Comparison of ENCODE assay signal across 14 cellular contexts in genomic region chr18:36729197-36729596, GRCh38.
"Had no signal": no experiment of that assay in that cellular context is flagged by ENCODE, and none has a peak within 500 bp of the region (broad histone marks: within the 10 kb centered on the region; RNA-seq: fewer than 3 reads in every experiment).

No MANE protein-coding gene starts in this region.

- H3K27me3 ChIP-seq: brain microvascular endothelial cell had no signal

- H3K4me3 ChIP-seq: lower lobe of right lung, prostate gland, spleen, thoracic aorta had no signal

- ATAC-seq: activated naive CD4-positive, alpha-beta T cell treated with anti-CD3 and anti-CD28 coated beads, Interleukin-2, amount 50 U/mL, for 72 hours; activated T-helper 17 cell treated with anti-CD3 and anti-CD28 coated beads, Interleukin-2, amount 50 U/mL, for 72 hours; lower lobe of right lung; natural killer cell had no signal

- DNase-seq: activated T-cell treated with anti-CD3 and anti-CD28 coated beads, Interleukin-2, amount 50 U/mL, for 24 hours; aorta; brain microvascular endothelial cell; caudate nucleus; effector CD4-positive, alpha-beta T cell; lower lobe of right lung; natural killer cell; spleen; stimulated activated CD4-positive, alpha-beta T cell treated with anti-CD3 and anti-CD28 coated beads, Interleukin-4, amount 100 ng/mL, for 1 hour; stimulated activated naive CD4-positive, alpha-beta T cell treated with Interleukin-2 at 50 U/mL for 16 hours had no signal

- H3K9me3 ChIP-seq: lower lobe of right lung, prostate gland, thoracic aorta had no signal

- H3K27ac ChIP-seq: brain microvascular endothelial cell, lower lobe of right lung, prostate gland, spleen had no signal

- H3K4me1 ChIP-seq: lower lobe of right lung, prostate gland had no signal

- H3K36me3 ChIP-seq: brain microvascular endothelial cell, lower lobe of right lung, prostate gland, spleen, thoracic aorta had no signal
